1 cellular context compared by ENCODE assay signal in genomic region chr7:93359520-93360198, GRCh38.
TF ChIP-seq lines count a peak whose summit lies in the region.

No MANE protein-coding gene starts in this region.

TF ChIP-seq in HEK293, 187 proteins besides CTCF, POLR2A, EP300 and RAD21 (continued from another document and continues in another):
- TF ChIP-seq ZNF510 (tag by site-specific recombination; IDR thresholded peaks at IDR 0.05; ENCODE audit: insufficient replicate concordance) (no peak), ZNF830 (tag by site-specific recombination; IDR thresholded peaks at IDR 0.05; ENCODE audit: low read depth) (no peak), KLF17 (tag by site-specific recombination; IDR thresholded peaks at IDR 0.05) (no peak), ZFP37 (tag by site-specific recombination; IDR thresholded peaks at IDR 0.05) (no peak), ZNF529 (tag by site-specific recombination; IDR thresholded peaks at IDR 0.05; ENCODE audit: insufficient replicate concordance) (no peak), AEBP2 (tag by site-specific recombination; IDR thresholded peaks at IDR 0.05; ENCODE audit: borderline replicate concordance) (no peak), ZBTB44 (tag by site-specific recombination; IDR thresholded peaks at IDR 0.05) (peak; percentile 55; the same call in 1 of the 2 replicates), ZNF362 (tag by site-specific recombination; IDR thresholded peaks at IDR 0.05) (no peak), ZNF548 (tag by site-specific recombination; IDR thresholded peaks at IDR 0.05) (no peak), ZNF19 (tag by site-specific recombination; IDR thresholded peaks at IDR 0.05; ENCODE audit: low read depth) (no peak), ZNF202 (tag by site-specific recombination; IDR thresholded peaks at IDR 0.05; ENCODE audit: borderline replicate concordance) (no peak), ZNF221 (tag by site-specific recombination; IDR thresholded peaks at IDR 0.05; ENCODE audit: borderline replicate concordance) (no peak), ZNF639 (tag by site-specific recombination; IDR thresholded peaks at IDR 0.05) (no peak), ZNF473 (tag by site-specific recombination; IDR thresholded peaks at IDR 0.05) (no peak), ZBTB8A (tag by site-specific recombination; IDR thresholded peaks at IDR 0.05) (no peak), ZNF169 (tag by site-specific recombination; IDR thresholded peaks at IDR 0.05) (no peak), MEIS1 (CRISPR knock-in tag; IDR thresholded peaks at IDR 0.05; ENCODE audit: borderline replicate concordance) (no peak), ZNF560 (tag by site-specific recombination; IDR thresholded peaks at IDR 0.05; ENCODE audit: borderline replicate concordance) (no peak), ZNF175 (tag by site-specific recombination; IDR thresholded peaks at IDR 0.05) (no peak), ZBTB17 (tag by site-specific recombination; IDR thresholded peaks at IDR 0.05) (peak; percentile 80), KLF10 (tag by site-specific recombination; IDR thresholded peaks at IDR 0.05) (no peak), ZNF324 (tag by site-specific recombination; IDR thresholded peaks at IDR 0.05) (no peak), INSM2 (tag by site-specific recombination; IDR thresholded peaks at IDR 0.05) (no peak), ZNF670 (tag by site-specific recombination; IDR thresholded peaks at IDR 0.05; ENCODE audit: low read depth) (no peak), ZNF76 (tag by site-specific recombination; IDR thresholded peaks at IDR 0.05; ENCODE audit: borderline replicate concordance, low read depth) (no peak), ZNF621 (tag by site-specific recombination; IDR thresholded peaks at IDR 0.05) (no peak), TSHZ1 (tag by site-specific recombination; IDR thresholded peaks at IDR 0.05; ENCODE audit: borderline replicate concordance) (no peak), MZF1 (tag by site-specific recombination; IDR thresholded peaks at IDR 0.05; ENCODE audit: borderline replicate concordance) (no peak), ZNF747 (tag by site-specific recombination; IDR thresholded peaks at IDR 0.05) (no peak), GLI2 (tag by site-specific recombination; IDR thresholded peaks at IDR 0.05; ENCODE audit: borderline replicate concordance, low read depth) (peak; percentile 7; the same call in 1 of the 2 replicates), ZNF660 (tag by site-specific recombination; IDR thresholded peaks at IDR 0.05) (no peak), ZNF843 (tag by site-specific recombination; IDR thresholded peaks at IDR 0.05) (peak; percentile 76), ZNF433 (tag by site-specific recombination; IDR thresholded peaks at IDR 0.05; ENCODE audit: low read depth) (no peak), ZNF239 (tag by site-specific recombination; IDR thresholded peaks at IDR 0.05) (no peak), ZBTB1 (tag by site-specific recombination; IDR thresholded peaks at IDR 0.05) (no peak), ZBTB21 (tag by site-specific recombination; IDR thresholded peaks at IDR 0.05) (no peak), FEZF1 (tag by site-specific recombination; IDR thresholded peaks at IDR 0.05) (peak; percentile 82), ZBTB11 (tag by site-specific recombination; conservative IDR thresholded peaks at IDR 0.05; ENCODE audit: low read depth) (no peak), ZNF214 (tag by site-specific recombination; IDR thresholded peaks at IDR 0.05; ENCODE audit: borderline replicate concordance) (no peak), ZSCAN30 (tag by site-specific recombination; IDR thresholded peaks at IDR 0.05) (no peak), ZNF423 (tag by site-specific recombination; IDR thresholded peaks at IDR 0.05) (no peak), ZSCAN23 (tag by site-specific recombination; IDR thresholded peaks at IDR 0.05) (no peak), KLF16 (tag by site-specific recombination; IDR thresholded peaks at IDR 0.05) (no peak), ZFP41 (tag by site-specific recombination; IDR thresholded peaks at IDR 0.05; ENCODE audit: borderline replicate concordance) (no peak), ZNF416 (tag by site-specific recombination; IDR thresholded peaks at IDR 0.05) (no peak)
